ENCODE assay signal across 11 cellular contexts in genomic region chr4:155703486-155704227, GRCh38. TPM values are rescaled to one million over a fixed set of nuclear protein-coding genes. Genes with fewer than 3 reads are reported as not detected.
A peak's percentile ranks its signal among the peaks of the same experiment; 100 is the strongest.
DNase-seq lines count a peak whose midpoint lies in the region; ATAC-seq and TF ChIP-seq lines count a peak whose summit lies in the region.
"Had no signal": no experiment of that assay in that cellular context is flagged by ENCODE, and none has a peak within 500 bp of the region (broad histone marks: within the 10 kb centered on the region; RNA-seq: fewer than 3 reads in every experiment).

No MANE protein-coding gene starts in this region.

- no peaks in the 10 kb centered on the region for H3F3A ChIP-seq in SK-N-SH (replicated peaks; ENCODE audit: insufficient read depth)

- no peak for TF ChIP-seq CTCF in SK-N-SH (IDR thresholded peaks at IDR 0.05)
- no peak for TF ChIP-seq CTCF in RWPE2 (IDR thresholded peaks at IDR 0.05; ENCODE audit: poor library complexity, severe bottlenecking)
- TF ChIP-seq CTCF in upper lobe of right lung (IDR thresholded peaks at IDR 0.05), result no peak

- H3K36me3 ChIP-seq in SK-N-SH (replicated peaks in 1 of 2; ENCODE audit: control insufficient read depth in 1 of 2, insufficient read depth in 2 of 2, low read length in 1 of 2), result no peaks in the 10 kb centered on the region
- no peaks in the 10 kb centered on the region for H3K36me3 ChIP-seq in RWPE2 (ENCODE audit: low read depth)
- H3K36me3 ChIP-seq in upper lobe of right lung, result peaks cover 19% of the 10 kb centered on the region
- H3K36me3 ChIP-seq: thyroid gland had no signal

- H3K9me3 ChIP-seq in SK-N-SH, result no peaks in the 10 kb centered on the region
- no peaks in the 10 kb centered on the region for H3K9me3 ChIP-seq in RWPE2 (ENCODE audit: severe bottlenecking)
- H3K9me3 ChIP-seq in upper lobe of right lung, result no peaks in the 10 kb centered on the region
- H3K9me3 ChIP-seq: thyroid gland had no signal

- H3K4me2 ChIP-seq in SK-N-SH, result no peak overlapping the region

- 66% methylated on average over 5 of the region's 5 CpGs for WGBS in SK-N-SH (ENCODE audit: low lambda C conversion rate)

- H3K27ac ChIP-seq in SK-N-SH (ENCODE audit: low read depth in 2 of 2, low read length in 1 of 2) (no peak overlapping the region), RWPE2 (ENCODE audit: poor library complexity, severe bottlenecking) (no peak overlapping the region), upper lobe of right lung (no peak overlapping the region)
- H3K27ac ChIP-seq: 22Rv1, thyroid gland had no signal

- POLR2A ChIA-PET in SK-N-SH (lab: Yijun Ruan, JAX), result no interaction called here

- ATAC-seq in SK-N-SH treated with all-trans-retinoic acid at 6 μM for 48 hours (no peak), HG02981 (IDR thresholded peaks at IDR 0.05; ENCODE audit: unreplicated experiment) (peak; percentile 95), RWPE2 (ENCODE audit: low read depth) (peak; percentile 40; the same call in 1 of the 3 replicates), upper lobe of right lung (peak; percentile 55)

- no peaks in the 10 kb centered on the region for H3K79me2 ChIP-seq in SK-N-SH (ENCODE audit: insufficient read depth)

- H4K20me1 ChIP-seq in SK-N-SH (ENCODE audit: insufficient read depth), result no peaks in the 10 kb centered on the region

- H3K4me1 ChIP-seq in SK-N-SH (ENCODE audit: control insufficient read depth in 1 of 2, insufficient read depth in 2 of 2, low read depth in 1 of 2, low read length in 1 of 2) (no peaks in the 10 kb centered on the region; a peak in 1 of 4 replicates), RWPE2 (ENCODE audit: insufficient read depth, poor library complexity, severe bottlenecking) (no peaks in the 10 kb centered on the region), upper lobe of right lung (peaks cover 19% of the 10 kb centered on the region)

- H3K4me3 ChIP-seq in SK-N-SH (ENCODE audit: low read depth in 2 of 2, low read length in 1 of 2) (no peak overlapping the region), RWPE2 (ENCODE audit: severe bottlenecking) (no peak overlapping the region), upper lobe of right lung (no peak overlapping the region)
- H3K4me3 ChIP-seq: thyroid gland had no signal

- DNase-seq in SK-N-SH, result no peak
- no peak for DNase-seq in RWPE2 (ENCODE audit: low spot score)
- DNase-seq in upper lobe of right lung, result no peak
- DNase-seq in stimulated activated CD4-positive, alpha-beta T cell treated with anti-CD3 and anti-CD28 coated beads, Interleukin-1b, Interleukin-23, amount 100 ng/mL, for 48 hours, result no peak
- no peak for DNase-seq in NCI-H2081 treated with DMSO at 0.1 percent for 48 hours (lab: John Stamatoyannopoulos, UW)
- DNase-seq in GM19238 (ENCODE audit: insufficient read length, low spot score), result no peak
- DNase-seq: stimulated activated CD4-positive, alpha-beta T cell treated with anti-CD3 and anti-CD28 coated beads, Interleukin-4, amount 100 ng/mL, for 24 hours; thyroid gland had no signal

- no peak for TF ChIP-seq RAD21 in SK-N-SH (IDR thresholded peaks at IDR 0.05; ENCODE audit: low read length)

- H3K9ac ChIP-seq in SK-N-SH, result no peak overlapping the region

- no peaks in the 10 kb centered on the region for H3K9me2 ChIP-seq in SK-N-SH

- intact Hi-C loops in upper lobe of right lung (cut with DNase I), result no loop called here

- H3K27me3 ChIP-seq in SK-N-SH (ENCODE audit: insufficient read depth), result no peaks in the 10 kb centered on the region
- H3K27me3 ChIP-seq in RWPE2 (ENCODE audit: insufficient read depth, poor library complexity, severe bottlenecking), result no peaks in the 10 kb centered on the region
- no peaks in the 10 kb centered on the region for H3K27me3 ChIP-seq in upper lobe of right lung
- H3K27me3 ChIP-seq: thyroid gland had no signal

- no peak for TF ChIP-seq EP300 in SK-N-SH (IDR thresholded peaks at IDR 0.05; ENCODE audit: borderline replicate concordance in 1 of 2, low read depth in 1 of 2, low read length in 1 of 2)

- CTCF ChIA-PET in SK-N-SH (lab: Yijun Ruan, JAX), result no interaction called here

- no peak overlapping the region for H2AFZ ChIP-seq in SK-N-SH (ENCODE audit: low read depth)

TF ChIP-seq in SK-N-SH treated with all-trans-retinoic acid at 6 μM for 48 hours, 23 proteins besides CTCF, POLR2A, EP300 and RAD21 (continues in another document):
- TF ChIP-seq TCF4 (CRISPR knock-in tag; IDR thresholded peaks at IDR 0.05; ENCODE audit: borderline replicate concordance), result no peak
- TF ChIP-seq ZC3H10 (CRISPR knock-in tag; IDR thresholded peaks at IDR 0.05), result no peak
- no peak for TF ChIP-seq TOX (CRISPR knock-in tag; IDR thresholded peaks at IDR 0.05; ENCODE audit: borderline replicate concordance)
- TF ChIP-seq ISL1 (CRISPR knock-in tag; IDR thresholded peaks at IDR 0.05), result peak; percentile 80
- TF ChIP-seq RARB (CRISPR knock-in tag; IDR thresholded peaks at IDR 0.05), result no peak
- no peak for TF ChIP-seq ZFP30 (CRISPR knock-in tag; IDR thresholded peaks at IDR 0.05)
- TF ChIP-seq PATZ1 (CRISPR knock-in tag; IDR thresholded peaks at IDR 0.05; ENCODE audit: borderline replicate concordance), result peak; percentile 23; the same call in 1 of the 2 replicates
- TF ChIP-seq ZFP3 (CRISPR knock-in tag; IDR thresholded peaks at IDR 0.05), result no peak
- no peak for TF ChIP-seq ARNTL (CRISPR knock-in tag; IDR thresholded peaks at IDR 0.05; ENCODE audit: borderline replicate concordance, low read depth)

TF ChIP-seq in SK-N-SH, 30 proteins besides CTCF, POLR2A, EP300 and RAD21 (continues in another document):
- TF ChIP-seq TAF1 (IDR thresholded peaks at IDR 0.05; ENCODE audit: borderline replicate concordance, low read depth, low read length) (no peak), FOSL2 (IDR thresholded peaks at IDR 0.05; ENCODE audit: borderline replicate concordance, low read depth) (no peak), MXI1 (IDR thresholded peaks at IDR 0.05; ENCODE audit: low read depth, low read length) (no peak), NFIC (IDR thresholded peaks at IDR 0.05; ENCODE audit: borderline replicate concordance) (no peak), CHD2 (IDR thresholded peaks at IDR 0.05; ENCODE audit: low read length, partially characterized antibody) (no peak), IRF3 (IDR thresholded peaks at IDR 0.05; ENCODE audit: low read depth, low read length) (no peak), FOXM1 (IDR thresholded peaks at IDR 0.05; ENCODE audit: low read depth) (no peak), RCOR1 (IDR thresholded peaks at IDR 0.05; ENCODE audit: low read length) (no peak), USF2 (IDR thresholded peaks at IDR 0.05; ENCODE audit: borderline replicate concordance, low read depth, low read length) (no peak), ZBTB33 (IDR thresholded peaks at IDR 0.05; ENCODE audit: borderline replicate concordance, low read depth) (no peak), SMC3 (IDR thresholded peaks at IDR 0.05; ENCODE audit: low read depth, low read length) (no peak), USF1 (IDR thresholded peaks at IDR 0.05; ENCODE audit: borderline replicate concordance, low read depth) (no peak)

RNA-seq across cellular contexts. Expression of gene GUCY1A1, which starts 37.0 kb away (rescaled TPM):
- 0.03 and 0.18 TPM in 2 replicates for polyA plus RNA-seq in SK-N-SH (2012; rRNA removed)
- 0.08 and 0.25 TPM in 2 replicates for polyA plus RNA-seq in SK-N-SH (2012; cell fraction: cytosol; rRNA removed)
- 0.07 and 0.16 TPM in 2 replicates for polyA plus RNA-seq in SK-N-SH (2012; cell fraction: nucleus; rRNA removed)
- total RNA-seq in upper lobe of right lung, result 76.0 TPM

RNA-seq across cellular contexts. Expression of gene GUCY1B1, which starts 55.2 kb away (rescaled TPM):
- polyA plus RNA-seq in SK-N-SH (2012; rRNA removed), result 0.36 and 0.38 TPM in 2 replicates
- 0.51 and 0.54 TPM in 2 replicates for polyA plus RNA-seq in SK-N-SH (2012; cell fraction: cytosol; rRNA removed)
- polyA plus RNA-seq in SK-N-SH (2012; cell fraction: nucleus; rRNA removed), result 0.20 and 0.33 TPM in 2 replicates
- 21.9 TPM for total RNA-seq in upper lobe of right lung
